14 cellular contexts compared by ENCODE assay signal in the genomic region with DNA sequence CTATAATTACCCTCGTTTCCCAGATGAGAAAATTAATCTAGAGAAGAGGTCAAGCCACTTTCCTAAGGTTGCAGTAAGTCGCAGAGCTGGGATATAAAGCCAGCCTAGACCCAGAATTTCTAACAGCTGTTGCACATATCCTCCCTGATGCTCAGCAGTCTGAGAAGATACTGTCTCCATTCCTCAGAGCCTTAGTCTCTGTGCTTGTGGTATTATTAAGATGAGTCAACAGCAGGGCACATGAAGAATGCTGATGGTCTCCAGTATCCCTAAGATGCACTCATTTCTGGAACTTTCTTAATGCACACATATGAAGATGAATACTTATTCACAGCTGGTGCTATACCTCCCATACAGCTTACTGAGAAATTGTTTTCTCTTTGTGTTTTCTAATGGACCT. TPM values are rescaled to one million over a fixed set of nuclear protein-coding genes. Genes with fewer than 3 reads are reported as not detected.
DNase-seq lines count a peak whose midpoint lies in the region; ATAC-seq, FAIRE-seq and TF ChIP-seq lines count a peak whose summit lies in the region.
"Had no signal": no experiment of that assay in that cellular context is flagged by ENCODE, and none has a peak within 500 bp of the region (broad histone marks: within the 10 kb centered on the region; RNA-seq: fewer than 3 reads in every experiment).

No MANE protein-coding gene starts in this region.

- POLR2A ChIA-PET in BJ (lab: Charles Lee) = no interaction called here

- H3K9me3 ChIP-seq in MG63 = no peaks in the 10 kb centered on the region
- H3K9me3 ChIP-seq: thyroid gland had no signal

- CTCF ChIA-PET in BJ (lab: Yijun Ruan, JAX) = interaction anchor here (1.4 kb wide), 1 partner anchor 263 kb away, joined by 3 read pairs; no protein-coding TSS in a partner anchor

- H3K27me3 ChIP-seq in BJ (ENCODE audit: control insufficient read depth, insufficient read depth, low read length) = no peaks in the 10 kb centered on the region
- no peaks in the 10 kb centered on the region for H3K27me3 ChIP-seq in MG63
- H3K27me3 ChIP-seq: thyroid gland had no signal

- no peak for FAIRE-seq in HTR-8/SVneo (lab: Jason Lieb, UNC)
- FAIRE-seq: GM19239 had no signal

- H3K36me3 ChIP-seq in BJ (ENCODE audit: control insufficient read depth, insufficient read depth, low read length) (no peaks in the 10 kb centered on the region), MG63 (no peaks in the 10 kb centered on the region)
- H3K36me3 ChIP-seq: thyroid gland had no signal

- no peak for TF ChIP-seq CTCF in BJ (IDR thresholded peaks at IDR 0.05; ENCODE audit: insufficient read depth, low read depth, low read length)

- ATAC-seq in GM21825 (IDR thresholded peaks at IDR 0.05; ENCODE audit: unreplicated experiment) (peak; percentile 47), GM21381 (IDR thresholded peaks at IDR 0.05; ENCODE audit: unreplicated experiment) (no peak)

- H3K4me3 ChIP-seq in BJ (ENCODE audit: low read depth, low read length) (no peak overlapping the region), MG63 (no peak overlapping the region)
- H3K4me3 ChIP-seq: thyroid gland had no signal

- DNase-seq in BJ (ENCODE audit: low read depth) (peak; percentile 78), NCI-H69 (lab: John Stamatoyannopoulos, UW) (peak; percentile 56), iris pigment epithelial cell (ENCODE audit: low read depth) (peak; percentile 19), HTR-8/SVneo (ENCODE audit: insufficient read length, low spot score) (no peak), MG63 (no peak), NK-92 (lab: John Stamatoyannopoulos, UW; ENCODE audit: unreplicated experiment) (no peak)
- DNase-seq: activated CD8-positive, alpha-beta memory T cell treated with anti-CD3 and anti-CD28 coated beads, Interleukin-2, amount 50 U/mL, for 48 hours; CD4-positive, CD25-positive, alpha-beta regulatory T cell; endodermal cell; NCI-H1930; thyroid gland had no signal

RNA-seq across cellular contexts. Expression of gene SGCD, which starts 32.5 kb away (rescaled TPM):
- polyA plus RNA-seq in BJ (2011; rRNA removed) = 17.0 and 26.7 TPM in 2 replicates
- polyA minus RNA-seq in BJ (2011; rRNA and poly(A)+ RNA removed) = 16.8 and 24.0 TPM in 2 replicates
- total RNA-seq in MG63 (2014; rRNA removed; shearing (Covaris generic); ENCODE audit: low replicate concordance) = 0.49 and 0.67 TPM in 2 replicates
- total RNA-seq: CD4-positive, CD25-positive, alpha-beta regulatory T cell had no signal
- polyA plus RNA-seq: CD4-positive, CD25-positive, alpha-beta regulatory T cell had no signal

Comparison
In these comparisons a context has a peak if more than half of its experiments do, and no peak if none do; other contexts are left out.
1. DNase-seq: peak in BJ (single experiment), NCI-H69 (single experiment) and iris pigment epithelial cell (single experiment); none in HTR-8/SVneo (single experiment), MG63 (single experiment) and NK-92 (single experiment).